8 cellular contexts compared by ENCODE assay signal in the genomic region with DNA sequence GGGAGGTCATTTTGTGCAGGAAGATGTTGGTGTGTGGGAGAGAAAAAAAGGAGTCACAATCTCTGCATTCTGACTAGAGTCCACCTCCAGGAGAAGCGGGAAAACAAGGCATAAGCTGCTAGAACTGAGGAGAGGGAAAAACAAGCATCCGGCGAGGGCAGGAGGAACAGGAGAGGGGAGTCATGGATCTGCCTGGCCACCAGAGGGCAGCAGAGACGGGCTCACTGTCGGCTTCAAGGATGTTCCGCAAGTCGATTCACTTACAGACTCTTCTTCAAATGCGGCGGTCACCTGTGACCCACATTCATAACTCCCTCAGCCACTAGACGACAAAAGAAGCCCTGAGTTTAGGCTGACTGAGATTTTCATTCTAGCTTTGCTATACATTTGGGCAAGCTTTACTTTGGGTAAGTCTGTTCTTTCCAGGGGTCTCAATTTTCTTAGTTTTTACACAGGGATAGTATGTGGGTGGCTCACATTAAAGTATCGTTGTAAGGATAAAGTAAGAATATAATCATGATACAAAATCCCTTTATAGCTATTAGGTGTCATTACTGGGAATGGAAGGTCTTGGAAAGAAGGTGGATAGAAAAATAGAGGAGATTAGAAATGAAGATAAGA. TPM values are rescaled to one million over a fixed set of nuclear protein-coding genes. Genes with fewer than 3 reads are reported as not detected.
DNase-seq lines count a peak whose midpoint lies in the region; ATAC-seq and TF ChIP-seq lines count a peak whose summit lies in the region.

No MANE protein-coding gene starts in this region.

- no peak overlapping the region for H3K27ac Mint-ChIP-seq in activated CD4-positive, alpha-beta memory T cell treated with anti-CD3 and anti-CD28 coated beads for 36 hours

- POLR2A ChIA-PET in HEK293T (lab: Yijun Ruan, JAX): no interaction called here
- POLR2A ChIA-PET in activated CD4-positive, alpha-beta memory T cell treated with anti-CD3 and anti-CD28 coated beads for 36 hours (lab: Charles Lee): no interaction called here

- peak; percentile 88 to 93 for ATAC-seq in lower lobe of right lung
- ATAC-seq in GM19455 (IDR thresholded peaks at IDR 0.05; ENCODE audit: unreplicated experiment): no peak

- H3K4me3 ChIP-seq in dorsolateral prefrontal cortex: no peak overlapping the region
- H3K4me3 ChIP-seq in lower lobe of right lung: no peak overlapping the region

- H3K27ac ChIP-seq in dorsolateral prefrontal cortex (no peak overlapping the region), lower lobe of right lung (no peak overlapping the region)

- H3K4me1 Mint-ChIP-seq in activated CD4-positive, alpha-beta memory T cell treated with anti-CD3 and anti-CD28 coated beads for 36 hours (ENCODE audit: low read depth): peaks cover 10% of the 10 kb centered on the region

- H3K27me3 ChIP-seq in dorsolateral prefrontal cortex (peaks cover 0 to 91% (median 38%) of the 10 kb centered on the region in 45 donors), lower lobe of right lung (ENCODE audit: low read depth) (peaks cover 43% of the 10 kb centered on the region)

- TF ChIP-seq CTCF in dorsolateral prefrontal cortex (IDR thresholded peaks at IDR 0.05 in 54 of 56, conservative IDR thresholded peaks at IDR 0.05 in 2 of 56; ENCODE audit: low read depth in 1 of 56, partially characterized antibody in 56 of 56) (peak; percentile 72 to 99 (median 96)), lower lobe of right lung (IDR thresholded peaks at IDR 0.05) (peak; percentile 96)

- CTCF ChIA-PET in HEK293T (lab: Yijun Ruan, JAX): interaction anchor here (0.8 to 2.8 kb wide), 10 partner anchors 10 to 454 kb away, joined by 3 to 20 read pairs (median 4); a partner anchor contains a TSS
- CTCF ChIA-PET in activated CD4-positive, alpha-beta memory T cell treated with anti-CD3 and anti-CD28 coated beads for 36 hours (lab: Charles Lee): interaction anchor here (0.6 to 8.9 kb wide), 39 partner anchors 9 to 611 kb away, joined by 3 to 112 read pairs (median 4); a partner anchor contains a TSS

- no peaks in the 10 kb centered on the region for H3K9me3 Mint-ChIP-seq in activated CD4-positive, alpha-beta memory T cell treated with anti-CD3 and anti-CD28 coated beads for 36 hours

- no peaks in the 10 kb centered on the region for H3K9me3 ChIP-seq in lower lobe of right lung

- no peaks in the 10 kb centered on the region for H3K36me3 Mint-ChIP-seq in activated CD4-positive, alpha-beta memory T cell treated with anti-CD3 and anti-CD28 coated beads for 36 hours

- no peak overlapping the region for H3K4me3 Mint-ChIP-seq in activated CD4-positive, alpha-beta memory T cell treated with anti-CD3 and anti-CD28 coated beads for 36 hours

- peaks cover 42% of the 10 kb centered on the region for H3K27me3 Mint-ChIP-seq in activated CD4-positive, alpha-beta memory T cell treated with anti-CD3 and anti-CD28 coated beads for 36 hours

- DNase-seq in CD1c-positive myeloid dendritic cell (ENCODE audit: extremely low spot score) (peak; percentile 89), HEK293T (ENCODE audit: extremely low spot score) (peak; percentile 77), NCI-H748 (lab: John Stamatoyannopoulos, UW; ENCODE audit: unreplicated experiment) (peak; percentile 69), dorsolateral prefrontal cortex (peak; percentile 60 to 83 (median 72)), lower lobe of right lung (peak; percentile 87)
- peak; percentile 91 for DNase-seq in activated CD4-positive, alpha-beta memory T cell treated with anti-CD3 and anti-CD28 coated beads for 36 hours
- peak; percentile 79 for DNase-seq in stimulated activated CD8-positive, alpha-beta memory T cell treated with anti-CD3 and anti-CD28 coated beads, Interleukin-12 subunit alpha, Interleukin-12 subunit beta, amount 100 ng/mL, for 1 hour (ENCODE audit: low read depth)

- peaks cover 5% of the 10 kb centered on the region for H3K4me1 ChIP-seq in lower lobe of right lung

- intact Hi-C loops in activated CD4-positive, alpha-beta memory T cell treated with anti-CD3 and anti-CD28 coated beads for 36 hours (cut with micrococcal nuclease): loop anchor here (1.0 to 5.0 kb wide), 4 partner anchors 171 to 384 kb away; no protein-coding TSS in a partner anchor
- intact Hi-C loops in dorsolateral prefrontal cortex (cut with DNase I): loop anchor here (2.0 to 10.0 kb wide), 8 partner anchors 166 to 454 kb away; no protein-coding TSS in a partner anchor
- intact Hi-C loops in lower lobe of right lung (cut with DNase I): loop anchor here (10.0 kb wide), 1 partner anchor 371 kb away; no protein-coding TSS in a partner anchor

- H3K36me3 ChIP-seq in lower lobe of right lung: no peaks in the 10 kb centered on the region

TF ChIP-seq in HEK293T, 16 proteins besides CTCF, POLR2A, EP300 and RAD21:
- TF ChIP-seq TARDBP (IDR thresholded peaks at IDR 0.05) (no peak), NFRKB (IDR thresholded peaks at IDR 0.05) (no peak), L3MBTL2 (conservative IDR thresholded peaks at IDR 0.05) (no peak; the same call in 1 of the 2 replicates), FOXA1 (IDR thresholded peaks at IDR 0.05) (no peak), FOXM1 (IDR thresholded peaks at IDR 0.05; ENCODE audit: borderline replicate concordance) (no peak), LEF1 (IDR thresholded peaks at IDR 0.05; ENCODE audit: borderline replicate concordance) (no peak), ZNF384 (IDR thresholded peaks at IDR 0.05) (no peak), ARNT (IDR thresholded peaks at IDR 0.05) (no peak), FOXK2 (IDR thresholded peaks at IDR 0.05) (no peak), CTBP1 (IDR thresholded peaks at IDR 0.05; ENCODE audit: borderline replicate concordance) (no peak), BHLHE40 (IDR thresholded peaks at IDR 0.05; ENCODE audit: borderline replicate concordance) (no peak), HDGF (IDR thresholded peaks at IDR 0.05; ENCODE audit: borderline replicate concordance) (no peak), SP1 (IDR thresholded peaks at IDR 0.05) (no peak), SUZ12 (IDR thresholded peaks at IDR 0.05) (no peak), ELF4 (IDR thresholded peaks at IDR 0.05) (no peak)
- TF ChIP-seq, protein P1, sequence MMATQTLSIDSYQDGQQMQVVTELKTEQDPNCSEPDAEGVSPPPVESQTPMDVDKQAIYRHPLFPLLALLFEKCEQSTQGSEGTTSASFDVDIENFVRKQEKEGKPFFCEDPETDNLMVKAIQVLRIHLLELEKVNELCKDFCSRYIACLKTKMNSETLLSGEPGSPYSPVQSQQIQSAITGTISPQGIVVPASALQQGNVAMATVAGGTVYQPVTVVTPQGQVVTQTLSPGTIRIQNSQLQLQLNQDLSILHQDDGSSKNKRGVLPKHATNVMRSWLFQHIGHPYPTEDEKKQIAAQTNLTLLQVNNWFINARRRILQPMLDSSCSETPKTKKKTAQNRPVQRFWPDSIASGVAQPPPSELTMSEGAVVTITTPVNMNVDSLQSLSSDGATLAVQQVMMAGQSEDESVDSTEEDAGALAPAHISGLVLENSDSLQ (IDR thresholded peaks at IDR 0.05): no peak

RNA-seq across cellular contexts. Expression of a gene that starts 6.6 kb away (rescaled TPM):
- total RNA-seq in activated CD4-positive, alpha-beta memory T cell treated with anti-CD3 and anti-CD28 coated beads for 36 hours: not detected
- 1 to 10 TPM in 8 of 120 experiments, under 1 TPM in 14, not detected in 98; 0.30 to 3.2 (median 0.85) TPM for total RNA-seq in dorsolateral prefrontal cortex
- total RNA-seq in lower lobe of right lung: not detected

RNA-seq across cellular contexts. Expression of a gene that starts 26.1 kb away (rescaled TPM):
- 1 to 10 TPM; 5.6 to 6.0 TPM for total RNA-seq in activated CD4-positive, alpha-beta memory T cell treated with anti-CD3 and anti-CD28 coated beads for 36 hours
- total RNA-seq in dorsolateral prefrontal cortex (100 to 1,000 TPM in 20 of 120 experiments, 10 to 100 TPM in 100; 12.8 to 219 (median 61.4) TPM), lower lobe of right lung (2,056 TPM)

RNA-seq across cellular contexts. Expression of a gene that starts 41.8 kb away (rescaled TPM):
- total RNA-seq in activated CD4-positive, alpha-beta memory T cell treated with anti-CD3 and anti-CD28 coated beads for 36 hours: not detected
- total RNA-seq in dorsolateral prefrontal cortex: not detected
- not detected for total RNA-seq in lower lobe of right lung
